Comparison of ENCODE assay signal across 16 cellular contexts in the genomic region with DNA sequence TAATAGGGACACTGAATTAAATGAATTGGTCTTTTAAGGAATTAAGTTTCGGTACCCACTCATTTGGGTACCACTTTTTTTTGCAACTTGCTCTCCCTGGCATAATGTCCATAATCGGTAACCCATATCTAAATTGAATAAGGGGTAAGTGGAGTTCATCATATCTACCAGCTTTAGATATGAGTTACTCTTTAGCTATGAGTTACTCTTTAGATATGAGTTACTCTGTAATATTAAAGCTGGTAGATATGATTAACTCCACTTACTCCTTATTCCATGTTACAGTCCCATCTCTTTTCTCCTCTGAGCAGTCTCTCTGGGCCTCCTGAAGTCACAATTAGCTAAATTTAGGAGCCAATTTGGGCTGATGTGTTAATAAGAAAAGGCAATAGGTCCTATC.
DNase-seq lines count a peak whose midpoint lies in the region; ATAC-seq and TF ChIP-seq lines count a peak whose summit lies in the region.
"Had no signal": no experiment of that assay in that cellular context is flagged by ENCODE, and none has a peak within 500 bp of the region (broad histone marks: within the 10 kb centered on the region; RNA-seq: fewer than 3 reads in every experiment).

No MANE protein-coding gene starts in this region.

- no peak overlapping the region for H3K27ac ChIP-seq in left lung

- ATAC-seq in HG03097 (IDR thresholded peaks at IDR 0.05; ENCODE audit: low FRiP score, unreplicated experiment) (peak; percentile 64), HG03378 (IDR thresholded peaks at IDR 0.05; ENCODE audit: unreplicated experiment) (peak; percentile 61), left lung (no peak), GM21576 (IDR thresholded peaks at IDR 0.05; ENCODE audit: unreplicated experiment) (no peak)
- ATAC-seq: GM12878, HepG2 had no signal

- H3K4me3 ChIP-seq in left lung, result no peak overlapping the region
- H3K4me3 ChIP-seq: GM12878, HAP-1 had no signal

- in situ Hi-C loops in ACHN (cut with HindIII; ENCODE audit: low pct_ligation_motif_present, low pct_unique_long_range_greater_than_20kb, low sequenced_read_pairs), result no loop called here

- TF ChIP-seq CTCF in left lung (IDR thresholded peaks at IDR 0.05), result no peak

- H3K4me1 ChIP-seq in left lung, result no peaks in the 10 kb centered on the region
- H3K4me1 ChIP-seq: HAP-1 had no signal

- intact Hi-C loops in left lung (cut with DNase I), result no loop called here

- H3K27me3 ChIP-seq in left lung, result no peaks in the 10 kb centered on the region

- H3K9me3 ChIP-seq in left lung, result no peaks in the 10 kb centered on the region
- H3K9me3 ChIP-seq: HAP-1 had no signal

- peak; percentile 43 for DNase-seq in ACHN
- DNase-seq in kidney tubule cell (ENCODE audit: low spot score), result peak; percentile 56
- no peak for DNase-seq in T-helper 9 cell
- no peak for DNase-seq in NCI-H146 treated with DMSO at 0.1 percent for 48 hours (lab: John Stamatoyannopoulos, UW; ENCODE audit: unreplicated experiment)
- DNase-seq in left lung, result no peak
- DNase-seq: 8988T; C1 segment of cervical spinal cord; CD4-positive, alpha-beta T cell; DMS79; GOT3 had no signal

- H3K36me3 ChIP-seq in left lung, result no peaks in the 10 kb centered on the region
- H3K36me3 ChIP-seq: HAP-1 had no signal

Comparison
In these comparisons a context has a peak if more than half of its experiments do, and no peak if none do; other contexts are left out.
1. DNase-seq: peak in ACHN (single experiment) and kidney tubule cell (single experiment); none in T-helper 9 cell (single experiment), NCI-H146 treated with DMSO at 0.1 percent for 48 hours (single experiment) and left lung (0 of 2).
2. ATAC-seq: peak in HG03097 (single experiment) and HG03378 (single experiment); none in left lung (single experiment) and GM21576 (single experiment).